In genomic region chr10:114525368-114525949, GRCh38 we compare ENCODE assay signal across 9 cellular contexts.
DNase-seq lines count a peak whose midpoint lies in the region; ATAC-seq and TF ChIP-seq lines count a peak whose summit lies in the region.
"Had no signal": no experiment of that assay in that cellular context is flagged by ENCODE, and none has a peak within 500 bp of the region (broad histone marks: within the 10 kb centered on the region; RNA-seq: fewer than 3 reads in every experiment).

No MANE protein-coding gene starts in this region.

- ATAC-seq in natural killer cell, result no peak
- ATAC-seq in GM21786 (IDR thresholded peaks at IDR 0.05; ENCODE audit: unreplicated experiment), result no peak
- no peak for ATAC-seq in HG03175 (IDR thresholded peaks at IDR 0.05; ENCODE audit: unreplicated experiment)

- H3K27ac ChIP-seq in MM.1S (ENCODE audit: low read length), result no peak overlapping the region
- peak overlapping the region in 46 of 59 donors; percentile 2 to 81 (median 44) for H3K27ac ChIP-seq in dorsolateral prefrontal cortex
- H3K27ac ChIP-seq in osteoblast (ENCODE audit: low read depth, low read length), result no peak overlapping the region

- H3K4me2 ChIP-seq in MM.1S (ENCODE audit: low read depth, low read length) (peak overlapping the region; percentile 95), osteoblast (ENCODE audit: insufficient read depth, low read length) (no peak overlapping the region)

- H2AFZ ChIP-seq in MM.1S (ENCODE audit: low read length) (no peak overlapping the region), osteoblast (ENCODE audit: low read length) (no peak overlapping the region)

- H3K79me2 ChIP-seq in MM.1S (ENCODE audit: low read length), result 0 out of 2 replicates have a peak, but pooled peaks cover 7% of the 10 kb centered on the region
- H3K79me2 ChIP-seq in osteoblast (ENCODE audit: insufficient read depth, low read length), result no peaks in the 10 kb centered on the region

- TF ChIP-seq CTCF in Calu3 (IDR thresholded peaks at IDR 0.05; ENCODE audit: unreplicated experiment) (no peak), MM.1S (IDR thresholded peaks at IDR 0.05; ENCODE audit: low read length) (no peak), dorsolateral prefrontal cortex (IDR thresholded peaks at IDR 0.05 in 54 of 56, conservative IDR thresholded peaks at IDR 0.05 in 2 of 56; ENCODE audit: low read depth in 1 of 56, partially characterized antibody in 56 of 56) (no peak), natural killer cell (IDR thresholded peaks at IDR 0.05) (no peak), osteoblast (IDR thresholded peaks at IDR 0.05; ENCODE audit: extremely low read depth, low read depth, low read length) (no peak)

- peaks cover 34% of the 10 kb centered on the region for H3K36me3 Mint-ChIP-seq in Calu3 (ENCODE audit: insufficient read depth, unreplicated experiment)
- no peaks in the 10 kb centered on the region for H3K36me3 Mint-ChIP-seq in natural killer cell

- no peaks in the 10 kb centered on the region for H3K9me2 ChIP-seq in MM.1S (replicated peaks; ENCODE audit: insufficient read depth, low read length)

- H3K9me3 ChIP-seq in MM.1S (replicated peaks; ENCODE audit: insufficient read depth, low read length) (no peaks in the 10 kb centered on the region), osteoblast (ENCODE audit: low read depth, low read length) (no peaks in the 10 kb centered on the region)

- CTCF ChIA-PET in Calu3 (lab: Charles Lee), result interaction anchor here (1.3 kb wide), 1 partner anchor 54 kb away, joined by 4 read pairs; no protein-coding TSS in a partner anchor

- H3K27me3 ChIP-seq in MM.1S (replicated peaks; ENCODE audit: insufficient read depth, low read length) (0 out of 2 replicates have a peak, but pooled peaks cover 4% of the 10 kb centered on the region), dorsolateral prefrontal cortex (peaks cover 0 to 15% (median 0%) of the 10 kb centered on the region in 45 donors), osteoblast (ENCODE audit: insufficient read depth, low read length) (peaks cover 10% of the 10 kb centered on the region)

- H3K4me1 Mint-ChIP-seq in Calu3 (ENCODE audit: low read depth, unreplicated experiment) (peaks cover 44% of the 10 kb centered on the region), natural killer cell (peaks cover 61 to 66% of the 10 kb centered on the region in 2 donors)

- H3K27me3 Mint-ChIP-seq in Calu3 (ENCODE audit: unreplicated experiment) (no peaks in the 10 kb centered on the region), natural killer cell (ENCODE audit: low read depth in 2 of 2) (no peaks in the 10 kb centered on the region)

- H3K9me3 Mint-ChIP-seq in Calu3 (ENCODE audit: low read depth, unreplicated experiment) (no peaks in the 10 kb centered on the region), natural killer cell (no peaks in the 10 kb centered on the region)

- no TSS peak for BruUV-seq in Calu3 (replicated peaks; lab: Mats Ljungman, UMichigan)

- intact Hi-C loops in Calu3 (cut with micrococcal nuclease; ENCODE audit: unreplicated experiment) (no loop called here), dorsolateral prefrontal cortex (cut with DNase I) (no loop called here), natural killer cell (cut with micrococcal nuclease) (loop anchor here (10.0 kb wide), 1 partner anchor 51 kb away; no protein-coding TSS in a partner anchor)

- H3K4me1 ChIP-seq in MM.1S (ENCODE audit: low read length) (peaks cover 23% of the 10 kb centered on the region), osteoblast (ENCODE audit: insufficient read depth, low read length) (peaks cover 9% of the 10 kb centered on the region)

- peaks cover 19% of the 10 kb centered on the region for H3F3A ChIP-seq in MM.1S (ENCODE audit: insufficient read depth, low read length)

- no peak overlapping the region for H3K9ac ChIP-seq in MM.1S (ENCODE audit: low read length)

- H4K20me1 ChIP-seq in MM.1S (ENCODE audit: insufficient read depth, low read length) (no peaks in the 10 kb centered on the region), osteoblast (ENCODE audit: insufficient read depth, low read length) (no peaks in the 10 kb centered on the region)

- H3K4me3 Mint-ChIP-seq in Calu3 (ENCODE audit: low read depth, unreplicated experiment) (peak overlapping the region; percentile 92), natural killer cell (peak overlapping the region; percentile 97)

- H3K4me3 ChIP-seq in MM.1S (ENCODE audit: low read length) (peak overlapping the region; percentile 57), dorsolateral prefrontal cortex (peak overlapping the region in 50 of 59 donors; percentile 13 to 66 (median 48)), osteoblast (ENCODE audit: insufficient read depth, low read length) (no peak overlapping the region)

- H3K27ac Mint-ChIP-seq in Calu3 (ENCODE audit: unreplicated experiment), result peak overlapping the region; percentile 92
- H3K27ac Mint-ChIP-seq in natural killer cell, result peak overlapping the region; percentile 96 to 99

- H3K36me3 ChIP-seq in MM.1S (replicated peaks; ENCODE audit: insufficient read depth, low read length) (no peaks in the 10 kb centered on the region), osteoblast (ENCODE audit: insufficient read depth, low read length) (no peaks in the 10 kb centered on the region)

- DNase-seq in Calu3, result no peak
- DNase-seq in MM.1S, result no peak
- no peak for DNase-seq in dorsolateral prefrontal cortex
- no peak for DNase-seq in natural killer cell
- DNase-seq in T-helper 9 cell, result no peak
- no peak for DNase-seq in osteoblast (ENCODE audit: insufficient read length, low spot score, missing footprints)
- DNase-seq: stimulated activated CD4-positive, alpha-beta T cell treated with anti-CD3 and anti-CD28 coated beads, Interleukin-1b, Interleukin-23, amount 100 ng/mL, for 48 hours had no signal

Comparison
In these comparisons a context has a peak if more than half of its experiments do, and no peak if none do; other contexts are left out.
1. H3K27ac ChIP-seq: peak in dorsolateral prefrontal cortex (46 of 59); none in MM.1S (single experiment) and osteoblast (single experiment).